1 cellular context compared by ENCODE assay signal in the genomic region with DNA sequence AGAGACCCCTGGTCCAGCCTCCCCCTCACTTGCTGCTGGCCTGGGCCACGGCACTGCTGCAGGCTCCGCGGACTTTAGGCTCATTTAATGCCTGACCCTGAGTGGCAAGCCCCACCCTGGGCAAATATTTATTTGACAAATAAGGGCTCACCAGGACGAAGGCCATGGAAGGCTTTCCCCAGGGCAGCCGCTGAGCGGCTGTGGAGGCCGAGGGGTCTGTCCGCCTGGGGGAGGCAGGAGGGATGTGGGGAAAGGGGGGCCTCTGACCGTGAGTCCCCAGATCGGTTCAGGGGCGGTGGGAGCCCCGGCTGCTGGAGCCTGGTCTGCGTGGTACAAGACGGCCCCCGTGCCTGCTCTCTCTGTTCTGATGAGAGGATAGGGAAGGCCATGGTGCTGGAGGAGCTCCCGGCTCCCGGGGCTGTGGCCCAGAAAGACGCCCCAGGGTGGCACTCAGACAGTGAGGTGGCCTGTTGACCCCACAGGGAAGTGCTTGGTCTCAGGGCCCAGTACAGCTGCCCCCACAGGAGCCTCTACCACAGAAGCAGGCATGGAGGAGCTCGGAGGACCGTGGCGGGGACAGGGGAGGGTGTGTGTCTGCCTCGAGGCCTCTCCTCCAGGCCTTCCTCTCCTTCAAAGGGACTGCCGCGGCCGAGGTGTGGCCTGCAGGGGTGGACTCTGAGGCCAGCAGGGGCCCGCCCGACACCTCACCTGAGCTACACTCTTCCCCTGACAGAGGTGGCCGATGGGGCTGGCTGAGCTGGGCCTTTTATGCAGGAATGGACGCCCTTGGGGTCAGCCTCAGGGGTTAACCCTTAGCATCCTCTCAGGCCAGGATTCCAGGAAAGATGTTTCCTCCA.
TF ChIP-seq lines count a peak whose summit lies in the region.

No MANE protein-coding gene starts in this region.

TF ChIP-seq in HepG2, 621 proteins besides CTCF, POLR2A, EP300 and RAD21 (continued from another document and continues in another):
- TF ChIP-seq, protein P1, sequence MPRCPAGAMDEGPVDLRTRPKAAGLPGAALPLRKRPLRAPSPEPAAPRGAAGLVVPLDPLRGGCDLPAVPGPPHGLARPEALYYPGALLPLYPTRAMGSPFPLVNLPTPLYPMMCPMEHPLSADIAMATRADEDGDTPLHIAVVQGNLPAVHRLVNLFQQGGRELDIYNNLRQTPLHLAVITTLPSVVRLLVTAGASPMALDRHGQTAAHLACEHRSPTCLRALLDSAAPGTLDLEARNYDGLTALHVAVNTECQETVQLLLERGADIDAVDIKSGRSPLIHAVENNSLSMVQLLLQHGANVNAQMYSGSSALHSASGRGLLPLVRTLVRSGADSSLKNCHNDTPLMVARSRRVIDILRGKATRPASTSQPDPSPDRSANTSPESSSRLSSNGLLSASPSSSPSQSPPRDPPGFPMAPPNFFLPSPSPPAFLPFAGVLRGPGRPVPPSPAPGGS (CRISPR knock-in tag; IDR thresholded peaks at IDR 0.05) = no peak
- TF ChIP-seq ZNF552 (CRISPR knock-in tag; IDR thresholded peaks at IDR 0.05; ENCODE audit: borderline replicate concordance) (no peak), RCOR2 (CRISPR knock-in tag; IDR thresholded peaks at IDR 0.05) (no peak), ZNF234 (CRISPR knock-in tag; conservative IDR thresholded peaks at IDR 0.05) (no peak), ZEB1 (IDR thresholded peaks at IDR 0.05; ENCODE audit: insufficient replicate concordance, low read depth) (no peak), NFIB (CRISPR knock-in tag; IDR thresholded peaks at IDR 0.05; ENCODE audit: borderline replicate concordance) (no peak), SALL1 (CRISPR knock-in tag; IDR thresholded peaks at IDR 0.05) (peak; percentile 70), ZNF841 (CRISPR knock-in tag; IDR thresholded peaks at IDR 0.05; ENCODE audit: borderline replicate concordance) (no peak), SMARCC2 (IDR thresholded peaks at IDR 0.05) (no peak), ELF4 (CRISPR knock-in tag; IDR thresholded peaks at IDR 0.05; ENCODE audit: borderline replicate concordance) (no peak), ZMYM3 (CRISPR knock-in tag; IDR thresholded peaks at IDR 0.05) (0 out of 2 replicates have a peak, but pooled peaks have one; percentile 28), FOXC1 (CRISPR knock-in tag; IDR thresholded peaks at IDR 0.05; ENCODE audit: borderline replicate concordance) (no peak), EEA1 (CRISPR knock-in tag; IDR thresholded peaks at IDR 0.05; ENCODE audit: borderline replicate concordance) (no peak), MXD4 (CRISPR knock-in tag; IDR thresholded peaks at IDR 0.05) (no peak; the same call in 1 of the 2 replicates), TMF1 (CRISPR knock-in tag; IDR thresholded peaks at IDR 0.05; ENCODE audit: low read depth) (peak; percentile 46; the same call in 1 of the 2 replicates), ZNF343 (CRISPR knock-in tag; IDR thresholded peaks at IDR 0.05) (no peak; the same call in 1 of the 2 replicates), CENPT (CRISPR knock-in tag; IDR thresholded peaks at IDR 0.05; ENCODE audit: low read depth) (no peak), HOXA9 (CRISPR knock-in tag; IDR thresholded peaks at IDR 0.05; ENCODE audit: borderline replicate concordance) (no peak), BHLHE40 (IDR thresholded peaks at IDR 0.05; ENCODE audit: low read length) (peak; percentile 60; the same call in 1 of the 2 replicates), ELK4 (CRISPR knock-in tag; IDR thresholded peaks at IDR 0.05; ENCODE audit: borderline replicate concordance) (no peak), NFYB (CRISPR knock-in tag; IDR thresholded peaks at IDR 0.05) (no peak), GPN1 (CRISPR knock-in tag; IDR thresholded peaks at IDR 0.05; ENCODE audit: borderline replicate concordance) (no peak), SMARCE1 (IDR thresholded peaks at IDR 0.05; ENCODE audit: borderline replicate concordance) (no peak), SMYD3 (CRISPR knock-in tag; IDR thresholded peaks at IDR 0.05) (no peak), ZNF30 (CRISPR knock-in tag; IDR thresholded peaks at IDR 0.05) (no peak), MTF1 (CRISPR knock-in tag; IDR thresholded peaks at IDR 0.05) (no peak), JUN (CRISPR knock-in tag; IDR thresholded peaks at IDR 0.05) (no peak), UBTF (CRISPR knock-in tag; IDR thresholded peaks at IDR 0.05) (peak; percentile 90), MAZ (IDR thresholded peaks at IDR 0.05; ENCODE audit: borderline replicate concordance, low read depth, low read length) (no peak), MAZ (CRISPR knock-in tag; IDR thresholded peaks at IDR 0.05; ENCODE audit: low read depth) (no peak), GATAD2A (CRISPR knock-in tag; IDR thresholded peaks at IDR 0.05) (peak; percentile 71), MYC (CRISPR knock-in tag; IDR thresholded peaks at IDR 0.05; ENCODE audit: borderline replicate concordance) (peak; percentile 78), ZMYM4 (CRISPR knock-in tag; IDR thresholded peaks at IDR 0.05) (no peak; the same call in 1 of the 2 replicates), MTERF4 (CRISPR knock-in tag; IDR thresholded peaks at IDR 0.05) (0 out of 2 replicates have a peak, but pooled peaks have one; percentile 34), NFIC (IDR thresholded peaks at IDR 0.05; ENCODE audit: low read length) (no peak), ZNF350 (CRISPR knock-in tag; IDR thresholded peaks at IDR 0.05; ENCODE audit: borderline replicate concordance, low read depth) (peak; percentile 78), POLR2AphosphoS5 (IDR thresholded peaks at IDR 0.05; ENCODE audit: low read depth, low read length) (peak; percentile 44; the same call in 1 of the 2 replicates), ZNF383 (CRISPR knock-in tag; IDR thresholded peaks at IDR 0.05; ENCODE audit: borderline replicate concordance) (no peak)
- TF ChIP-seq, protein P2, sequence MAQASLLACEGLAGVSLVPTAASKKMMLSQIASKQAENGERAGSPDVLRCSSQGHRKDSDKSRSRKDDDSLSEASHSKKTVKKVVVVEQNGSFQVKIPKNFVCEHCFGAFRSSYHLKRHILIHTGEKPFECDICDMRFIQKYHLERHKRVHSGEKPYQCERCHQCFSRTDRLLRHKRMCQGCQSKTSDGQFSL (CRISPR knock-in tag; IDR thresholded peaks at IDR 0.05) = peak; percentile 61; the same call in 1 of the 2 replicates
- TF ChIP-seq, protein P3, sequence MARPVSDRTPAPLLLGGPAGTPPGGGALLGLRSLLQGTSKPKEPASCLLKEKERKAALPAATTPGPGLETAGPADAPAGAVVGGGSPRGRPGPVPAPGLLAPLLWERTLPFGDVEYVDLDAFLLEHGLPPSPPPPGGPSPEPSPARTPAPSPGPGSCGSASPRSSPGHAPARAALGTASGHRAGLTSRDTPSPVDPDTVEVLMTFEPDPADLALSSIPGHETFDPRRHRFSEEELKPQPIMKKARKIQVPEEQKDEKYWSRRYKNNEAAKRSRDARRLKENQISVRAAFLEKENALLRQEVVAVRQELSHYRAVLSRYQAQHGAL (CRISPR knock-in tag; IDR thresholded peaks at IDR 0.05; ENCODE audit: not compliant biosample characterization) = no peak
- TF ChIP-seq, protein P4, sequence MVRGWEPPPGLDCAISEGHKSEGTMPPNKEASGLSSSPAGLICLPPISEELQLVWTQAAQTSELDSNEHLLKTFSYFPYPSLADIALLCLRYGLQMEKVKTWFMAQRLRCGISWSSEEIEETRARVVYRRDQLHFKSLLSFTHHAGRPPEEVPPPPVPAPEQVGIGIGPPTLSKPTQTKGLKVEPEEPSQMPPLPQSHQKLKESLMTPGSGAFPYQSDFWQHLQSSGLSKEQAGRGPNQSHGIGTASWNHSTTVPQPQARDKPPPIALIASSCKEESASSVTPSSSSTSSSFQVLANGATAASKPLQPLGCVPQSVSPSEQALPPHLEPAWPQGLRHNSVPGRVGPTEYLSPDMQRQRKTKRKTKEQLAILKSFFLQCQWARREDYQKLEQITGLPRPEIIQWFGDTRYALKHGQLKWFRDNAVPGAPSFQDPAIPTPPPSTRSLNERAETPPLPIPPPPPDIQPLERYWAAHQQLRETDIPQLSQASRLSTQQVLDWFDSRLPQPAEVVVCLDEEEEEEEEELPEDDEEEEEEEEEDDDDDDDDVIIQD (CRISPR knock-in tag; IDR thresholded peaks at IDR 0.05; ENCODE audit: low read depth) = no peak
- TF ChIP-seq, protein P5, sequence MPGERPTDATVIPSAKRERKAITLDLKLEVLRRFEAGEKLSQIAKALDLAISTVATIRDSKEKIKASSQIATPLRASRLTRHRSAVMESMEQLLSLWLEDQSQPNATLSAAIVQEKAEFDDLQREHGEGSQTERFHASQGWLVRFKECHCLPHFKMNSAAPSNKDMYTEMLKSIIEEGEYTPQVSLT (CRISPR knock-in tag; IDR thresholded peaks at IDR 0.05; ENCODE audit: borderline replicate concordance, low read depth) = no peak
- TF ChIP-seq, protein P6, sequence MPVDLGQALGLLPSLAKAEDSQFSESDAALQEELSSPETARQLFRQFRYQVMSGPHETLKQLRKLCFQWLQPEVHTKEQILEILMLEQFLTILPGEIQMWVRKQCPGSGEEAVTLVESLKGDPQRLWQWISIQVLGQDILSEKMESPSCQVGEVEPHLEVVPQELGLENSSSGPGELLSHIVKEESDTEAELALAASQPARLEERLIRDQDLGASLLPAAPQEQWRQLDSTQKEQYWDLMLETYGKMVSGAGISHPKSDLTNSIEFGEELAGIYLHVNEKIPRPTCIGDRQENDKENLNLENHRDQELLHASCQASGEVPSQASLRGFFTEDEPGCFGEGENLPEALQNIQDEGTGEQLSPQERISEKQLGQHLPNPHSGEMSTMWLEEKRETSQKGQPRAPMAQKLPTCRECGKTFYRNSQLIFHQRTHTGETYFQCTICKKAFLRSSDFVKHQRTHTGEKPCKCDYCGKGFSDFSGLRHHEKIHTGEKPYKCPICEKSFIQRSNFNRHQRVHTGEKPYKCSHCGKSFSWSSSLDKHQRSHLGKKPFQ (CRISPR knock-in tag; IDR thresholded peaks at IDR 0.05; ENCODE audit: insufficient replicate concordance) = no peak
- TF ChIP-seq, protein P7, sequence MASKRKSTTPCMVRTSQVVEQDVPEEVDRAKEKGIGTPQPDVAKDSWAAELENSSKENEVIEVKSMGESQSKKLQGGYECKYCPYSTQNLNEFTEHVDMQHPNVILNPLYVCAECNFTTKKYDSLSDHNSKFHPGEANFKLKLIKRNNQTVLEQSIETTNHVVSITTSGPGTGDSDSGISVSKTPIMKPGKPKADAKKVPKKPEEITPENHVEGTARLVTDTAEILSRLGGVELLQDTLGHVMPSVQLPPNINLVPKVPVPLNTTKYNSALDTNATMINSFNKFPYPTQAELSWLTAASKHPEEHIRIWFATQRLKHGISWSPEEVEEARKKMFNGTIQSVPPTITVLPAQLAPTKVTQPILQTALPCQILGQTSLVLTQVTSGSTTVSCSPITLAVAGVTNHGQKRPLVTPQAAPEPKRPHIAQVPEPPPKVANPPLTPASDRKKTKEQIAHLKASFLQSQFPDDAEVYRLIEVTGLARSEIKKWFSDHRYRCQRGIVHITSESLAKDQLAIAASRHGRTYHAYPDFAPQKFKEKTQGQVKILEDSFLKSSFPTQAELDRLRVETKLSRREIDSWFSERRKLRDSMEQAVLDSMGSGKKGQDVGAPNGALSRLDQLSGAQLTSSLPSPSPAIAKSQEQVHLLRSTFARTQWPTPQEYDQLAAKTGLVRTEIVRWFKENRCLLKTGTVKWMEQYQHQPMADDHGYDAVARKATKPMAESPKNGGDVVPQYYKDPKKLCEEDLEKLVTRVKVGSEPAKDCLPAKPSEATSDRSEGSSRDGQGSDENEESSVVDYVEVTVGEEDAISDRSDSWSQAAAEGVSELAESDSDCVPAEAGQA (IDR thresholded peaks at IDR 0.05; ENCODE audit: low read depth) = 0 out of 2 replicates have a peak, but pooled peaks have one; percentile 30
- TF ChIP-seq, protein P7 (CRISPR knock-in tag; IDR thresholded peaks at IDR 0.05; ENCODE audit: borderline replicate concordance) = 0 out of 2 replicates have a peak, but pooled peaks have one; percentile 79
